Comparison of ENCODE assay signal across 21 cellular contexts in genomic region chr2:9220201-9220600, GRCh38. TPM values are rescaled to one million over a fixed set of nuclear protein-coding genes. Genes with fewer than 3 reads are reported as not detected.
"Had no signal": no experiment of that assay in that cellular context is flagged by ENCODE, and none has a peak within 500 bp of the region (broad histone marks: within the 10 kb centered on the region; RNA-seq: fewer than 3 reads in every experiment).

No MANE protein-coding gene starts in this region.

- H3K27ac ChIP-seq: dorsolateral prefrontal cortex, ovary, psoas muscle, upper lobe of left lung had no signal

- H3K9me3 ChIP-seq: ovary, psoas muscle, right atrium auricular region, upper lobe of left lung had no signal

- DNase-seq: activated B cell treated with CpG ODN at 0.5 μM for 24 hours; activated CD4-positive, alpha-beta T cell treated with anti-CD3 and anti-CD28 coated beads for 36 hours; activated CD4-positive, alpha-beta T cell treated with anti-CD3 and anti-CD28 coated beads, Interleukin-2, amount 50 U/mL, for 4 hours; activated CD8-positive, alpha-beta memory T cell treated with anti-CD3 and anti-CD28 coated beads, Interleukin-2, amount 50 U/mL, for 48 hours; activated naive CD4-positive, alpha-beta T cell treated with Interleukin-2 at 50 U/mL for 16 hours; activated naive CD8-positive, alpha-beta T cell treated with anti-CD3 and anti-CD28 coated beads for 36 hours; activated T-cell treated with anti-CD3 and anti-CD28 coated beads, Interleukin-2, amount 50 U/mL, for 4 hours; central memory CD4-positive, alpha-beta T cell; dorsolateral prefrontal cortex; effector memory CD8-positive, alpha-beta T cell; foreskin melanocyte; kidney; natural killer cell; ovary; psoas muscle; stimulated activated CD4-positive, alpha-beta T cell treated with anti-CD3 and anti-CD28 coated beads, Interleukin-12 subunit alpha, Interleukin-12 subunit beta, amount 100 ng/mL, for 4 hours; stimulated activated CD4-positive, alpha-beta T cell treated with anti-CD3 and anti-CD28 coated beads, Interleukin-4, amount 100 ng/mL, for 4 hours; stimulated activated naive CD8-positive, alpha-beta T cell treated with anti-CD3 and anti-CD28 coated beads, Interleukin-15, Interleukin-2, amounts not matched to agents 100 U/mL and 50 U/mL, for 24 hours; upper lobe of left lung had no signal

- H3K27me3 ChIP-seq: dorsolateral prefrontal cortex, ovary, right atrium auricular region, upper lobe of left lung had no signal

- H3K36me3 ChIP-seq: ovary, right atrium auricular region, upper lobe of left lung had no signal

- ATAC-seq: activated CD4-positive, alpha-beta T cell treated with anti-CD3 and anti-CD28 coated beads for 36 hours; activated T-cell treated with anti-CD3 and anti-CD28 coated beads, Interleukin-2, amount 50 U/mL, for 4 hours; effector memory CD8-positive, alpha-beta T cell; esophagus mucosa; natural killer cell; psoas muscle; stimulated activated naive CD8-positive, alpha-beta T cell treated with anti-CD3 and anti-CD28 coated beads, Interleukin-15, Interleukin-2, amounts not matched to agents 100 U/mL and 50 U/mL, for 24 hours had no signal

- H3K4me3 ChIP-seq: dorsolateral prefrontal cortex, ovary, psoas muscle, right atrium auricular region, upper lobe of left lung had no signal

RNA-seq across cellular contexts. Expression of gene ASAP2, which starts 13.6 kb away (rescaled TPM):
- total RNA-seq: activated B cell treated with CpG ODN at 0.5 μM for 24 hours had no signal
